Comparison of ENCODE assay signal across 27 cellular contexts in genomic region chr10:125473138-125473793, GRCh38.
"Had no signal": no experiment of that assay in that cellular context is flagged by ENCODE, and none has a peak within 500 bp of the region (broad histone marks: within the 10 kb centered on the region; RNA-seq: fewer than 3 reads in every experiment).

No MANE protein-coding gene starts in this region.

- H3K27me3 Mint-ChIP-seq: activated CD4-positive, alpha-beta T cell treated with anti-CD3 and anti-CD28 coated beads, Interleukin-2, amount 10 ng/mL, durations not matched to agents 24 days and 14 days; activated CD8-positive, alpha-beta memory T cell treated with anti-CD3 and anti-CD28 coated beads, Interleukin-2, amount 10 ng/mL, durations not matched to agents 7 days and 5 days; activated naive CD4-positive, alpha-beta T cell treated with anti-CD3 and anti-CD28 coated beads, Interleukin-2, amount 10 ng/mL, durations not matched to agents 7 days and 5 days had no signal

- H3K4me1 Mint-ChIP-seq: activated CD8-positive, alpha-beta memory T cell treated with anti-CD3 and anti-CD28 coated beads, Interleukin-2, amount 10 ng/mL, durations not matched to agents 7 days and 5 days; activated naive CD4-positive, alpha-beta T cell treated with anti-CD3 and anti-CD28 coated beads, Interleukin-2, amount 10 ng/mL, durations not matched to agents 7 days and 5 days; activated naive CD8-positive, alpha-beta T cell treated with anti-CD3 and anti-CD28 coated beads for 36 hours; activated T-helper 17 cell treated with anti-CD3 and anti-CD28 coated beads, Interleukin-2, amount 50 U/mL, for 72 hours had no signal

- H3K4me3 Mint-ChIP-seq: activated CD4-positive, alpha-beta T cell treated with anti-CD3 and anti-CD28 coated beads, Interleukin-2, amount 10 ng/mL, durations not matched to agents 24 days and 14 days; activated CD8-positive, alpha-beta memory T cell treated with anti-CD3 and anti-CD28 coated beads, Interleukin-2, amount 10 ng/mL, durations not matched to agents 7 days and 5 days; activated naive CD4-positive, alpha-beta T cell treated with anti-CD3 and anti-CD28 coated beads, Interleukin-2, amount 10 ng/mL, durations not matched to agents 7 days and 5 days; activated naive CD8-positive, alpha-beta T cell treated with anti-CD3 and anti-CD28 coated beads for 36 hours; activated T-cell treated with anti-CD3 and anti-CD28 coated beads, Interleukin-2, amount 50 U/mL, for 4 hours; activated T-helper 17 cell treated with anti-CD3 and anti-CD28 coated beads, Interleukin-2, amount 50 U/mL, for 72 hours; T-helper 1 cell treated with Interleukin-12 subunit alpha and Interleukin-12 subunit beta and Interleukin-4 antibody, amounts not matched to agents 30 μg/mL and 1 μg/mL, for 36 hours had no signal

- H3K9me3 Mint-ChIP-seq: activated CD4-positive, alpha-beta T cell treated with anti-CD3 and anti-CD28 coated beads, Interleukin-2, amount 10 ng/mL, durations not matched to agents 24 days and 14 days; activated naive CD4-positive, alpha-beta T cell treated with anti-CD3 and anti-CD28 coated beads, Interleukin-2, amount 10 ng/mL, durations not matched to agents 7 days and 5 days; activated naive CD8-positive, alpha-beta T cell treated with anti-CD3 and anti-CD28 coated beads for 36 hours; activated T-cell treated with anti-CD3 and anti-CD28 coated beads, Interleukin-2, amount 50 U/mL, for 4 hours; activated T-helper 17 cell treated with anti-CD3 and anti-CD28 coated beads, Interleukin-2, amount 50 U/mL, for 72 hours; T-helper 1 cell treated with Interleukin-12 subunit alpha and Interleukin-12 subunit beta and Interleukin-4 antibody, amounts not matched to agents 30 μg/mL and 1 μg/mL, for 36 hours had no signal

- H3K27me3 ChIP-seq: brain microvascular endothelial cell, cardiac muscle cell had no signal

- DNase-seq: activated CD4-positive, alpha-beta T cell treated with anti-CD3 and anti-CD28 coated beads, Interleukin-2, amount 10 ng/mL, durations not matched to agents 24 days and 14 days; activated CD4-positive, alpha-beta T cell treated with anti-CD3 and anti-CD28 coated beads, Interleukin-2, amount 50 U/mL, for 48 hours; activated CD8-positive, alpha-beta memory T cell treated with anti-CD3 and anti-CD28 coated beads, Interleukin-2, amount 10 ng/mL, durations not matched to agents 7 days and 5 days; activated gamma-delta T cell treated with Interleukin-2 at 50 U/mL for 16 hours; activated naive CD4-positive, alpha-beta T cell treated with anti-CD3 and anti-CD28 coated beads, Interleukin-2, amount 10 ng/mL, durations not matched to agents 7 days and 5 days; activated naive CD8-positive, alpha-beta T cell treated with anti-CD3 and anti-CD28 coated beads for 36 hours; activated T-cell treated with anti-CD3 and anti-CD28 coated beads, Interleukin-2, amount 50 U/mL, for 4 hours; brain microvascular endothelial cell; cerebellar nuclear complex; MG63; MV-4-11; NCI-H1092 treated with DMSO at 0.1 percent for 48 hours; NCI-H1417 treated with DMSO at 0.1 percent for 48 hours; NCI-H1694; NCI-H2029; NCI-H2107; NCI-H510A treated with DMSO at 0.1 percent for 48 hours; NCI-H69; NK-92 treated with Interleukin-12 subunit alpha and Interleukin-12 subunit beta, amount 100 ng/mL, for 24 hours; OCI-M1; RPMI8226 had no signal

- H3K4me3 ChIP-seq: cardiac muscle cell, MG63 had no signal

- H3K36me3 ChIP-seq: brain microvascular endothelial cell, cardiac muscle cell, MG63 had no signal

- H3K9me3 ChIP-seq: MG63 had no signal

- H3K27ac Mint-ChIP-seq: activated CD4-positive, alpha-beta T cell treated with anti-CD3 and anti-CD28 coated beads, Interleukin-2, amount 10 ng/mL, durations not matched to agents 24 days and 14 days; activated CD8-positive, alpha-beta memory T cell treated with anti-CD3 and anti-CD28 coated beads, Interleukin-2, amount 10 ng/mL, durations not matched to agents 7 days and 5 days; activated naive CD4-positive, alpha-beta T cell treated with anti-CD3 and anti-CD28 coated beads, Interleukin-2, amount 10 ng/mL, durations not matched to agents 7 days and 5 days; activated naive CD8-positive, alpha-beta T cell treated with anti-CD3 and anti-CD28 coated beads for 36 hours; activated T-helper 17 cell treated with anti-CD3 and anti-CD28 coated beads, Interleukin-2, amount 50 U/mL, for 72 hours; T-helper 1 cell treated with Interleukin-12 subunit alpha and Interleukin-12 subunit beta and Interleukin-4 antibody, amounts not matched to agents 30 μg/mL and 1 μg/mL, for 36 hours had no signal

- ATAC-seq: activated CD4-positive, CD25-positive, alpha-beta regulatory T cell treated with anti-CD3 and anti-CD28 coated beads, Interleukin-2, amount 50 U/mL, for 24 hours; activated CD8-positive, alpha-beta memory T cell treated with anti-CD3 and anti-CD28 coated beads, Interleukin-2, amount 10 ng/mL, durations not matched to agents 7 days and 5 days; activated T-cell treated with anti-CD3 and anti-CD28 coated beads, Interleukin-2, amount 50 U/mL, for 4 hours; activated T-helper 17 cell treated with anti-CD3 and anti-CD28 coated beads, Interleukin-2, amount 50 U/mL, for 72 hours; Panc1; Right ventricle myocardium inferior had no signal

- H3K27ac ChIP-seq: brain microvascular endothelial cell, cardiac muscle cell had no signal

- H3K36me3 Mint-ChIP-seq: activated CD8-positive, alpha-beta memory T cell treated with anti-CD3 and anti-CD28 coated beads, Interleukin-2, amount 10 ng/mL, durations not matched to agents 7 days and 5 days; activated naive CD4-positive, alpha-beta T cell treated with anti-CD3 and anti-CD28 coated beads, Interleukin-2, amount 10 ng/mL, durations not matched to agents 7 days and 5 days; activated naive CD8-positive, alpha-beta T cell treated with anti-CD3 and anti-CD28 coated beads for 36 hours had no signal
